In genomic region chr17:2051388-2052237, GRCh38 we compare ENCODE assay signal across 9 cellular contexts. TPM values are rescaled to one million over a fixed set of nuclear protein-coding genes. Genes with fewer than 3 reads are reported as not detected.
DNase-seq lines count a peak whose midpoint lies in the region; ATAC-seq and TF ChIP-seq lines count a peak whose summit lies in the region.
"Had no signal": no experiment of that assay in that cellular context is flagged by ENCODE, and none has a peak within 500 bp of the region (broad histone marks: within the 10 kb centered on the region; RNA-seq: fewer than 3 reads in every experiment).

No MANE protein-coding gene starts in this region.

- POLR2A ChIA-PET in activated CD4-positive, alpha-beta T cell treated with anti-CD3 and anti-CD28 coated beads for 36 hours (lab: Charles Lee) = interaction anchor here (0.8 kb wide), 1 partner anchor 215 kb away, joined by 3 read pairs; no protein-coding TSS in a partner anchor

- peak overlapping the region; percentile 32 for H3K4me3 ChIP-seq in iPS-15b (ENCODE audit: low read depth, low read length)

- ATAC-seq in activated CD4-positive, alpha-beta T cell treated with anti-CD3 and anti-CD28 coated beads for 36 hours = no peak
- ATAC-seq in T-helper 17 cell = no peak
- ATAC-seq in stimulated activated naive CD8-positive, alpha-beta T cell treated with anti-CD3 and anti-CD28 coated beads, Interleukin-15, amount 100 ng/mL, for 72 hours = no peak
- no peak for ATAC-seq in GM18858 (IDR thresholded peaks at IDR 0.05; ENCODE audit: unreplicated experiment)

- H3K9me3 Mint-ChIP-seq in activated CD4-positive, alpha-beta T cell treated with anti-CD3 and anti-CD28 coated beads for 36 hours (ENCODE audit: low read depth) = no peaks in the 10 kb centered on the region
- H3K9me3 Mint-ChIP-seq in stimulated activated naive CD8-positive, alpha-beta T cell treated with anti-CD3 and anti-CD28 coated beads, Interleukin-15, amount 100 ng/mL, for 72 hours = no peaks in the 10 kb centered on the region

- intact Hi-C loops in activated CD4-positive, alpha-beta T cell treated with anti-CD3 and anti-CD28 coated beads for 36 hours (cut with DNase I, micrococcal nuclease) = loop anchor here (5.0 kb wide), 5 partner anchors 36 to 661 kb away; partner anchors contain the start of genes CLUH (in 1 of the 2), SGSM2 (in 1 of the 2) and TSR1 (in 1 of the 2)

- CTCF ChIA-PET in activated CD4-positive, alpha-beta T cell treated with anti-CD3 and anti-CD28 coated beads for 36 hours (lab: Charles Lee) = interaction anchor here (0.6 to 1.0 kb wide), 3 partner anchors 19 to 251 kb away, joined by 3 to 6 read pairs (median 3); no protein-coding TSS in a partner anchor

- in situ Hi-C loops in GM13976 (cut with MboI; ENCODE audit: low sequenced_read_pairs, unreplicated experiment) = no loop called here

- no peaks in the 10 kb centered on the region for H3K9me3 ChIP-seq in T-helper 17 cell (ENCODE audit: control insufficient read depth, low read length, poor library complexity, severe bottlenecking)
- no peaks in the 10 kb centered on the region for H3K9me3 ChIP-seq in iPS-15b (ENCODE audit: control insufficient read depth, insufficient read depth, low read length)

- H3K27ac Mint-ChIP-seq in activated CD4-positive, alpha-beta T cell treated with anti-CD3 and anti-CD28 coated beads for 36 hours = no peak overlapping the region
- H3K27ac Mint-ChIP-seq in T-helper 17 cell = peak overlapping the region; percentile 57
- H3K27ac Mint-ChIP-seq in stimulated activated naive CD8-positive, alpha-beta T cell treated with anti-CD3 and anti-CD28 coated beads, Interleukin-15, amount 100 ng/mL, for 72 hours = no peak overlapping the region

- peaks cover 3% of the 10 kb centered on the region for H3K36me3 Mint-ChIP-seq in activated CD4-positive, alpha-beta T cell treated with anti-CD3 and anti-CD28 coated beads for 36 hours (ENCODE audit: low read depth)
- H3K36me3 Mint-ChIP-seq in T-helper 17 cell (ENCODE audit: low read depth) = no peaks in the 10 kb centered on the region

- TF ChIP-seq CTCF in GM13976 (IDR thresholded peaks at IDR 0.05; ENCODE audit: borderline replicate concordance, control extremely low read depth, extremely low read depth, insufficient read depth, missing control alignments) = no peak

- peak overlapping the region; percentile 43 for H3K4me3 Mint-ChIP-seq in activated CD4-positive, alpha-beta T cell treated with anti-CD3 and anti-CD28 coated beads for 36 hours
- H3K4me3 Mint-ChIP-seq in T-helper 17 cell = peak overlapping the region; percentile 76
- H3K4me3 Mint-ChIP-seq in stimulated activated naive CD8-positive, alpha-beta T cell treated with anti-CD3 and anti-CD28 coated beads, Interleukin-15, amount 100 ng/mL, for 72 hours = peak overlapping the region; percentile 5 to 10

- no peak overlapping the region for H3K9ac ChIP-seq in iPS-15b (ENCODE audit: low read depth, low read length)

- no peaks in the 10 kb centered on the region for H3K36me3 ChIP-seq in iPS-15b (ENCODE audit: control insufficient read depth, insufficient read depth, low read length)

- H3K4me1 Mint-ChIP-seq in activated CD4-positive, alpha-beta T cell treated with anti-CD3 and anti-CD28 coated beads for 36 hours = peaks cover 27% of the 10 kb centered on the region
- H3K4me1 Mint-ChIP-seq in T-helper 17 cell = peaks cover 27% of the 10 kb centered on the region
- peaks cover 41% of the 10 kb centered on the region for H3K4me1 Mint-ChIP-seq in stimulated activated naive CD8-positive, alpha-beta T cell treated with anti-CD3 and anti-CD28 coated beads, Interleukin-15, amount 100 ng/mL, for 72 hours

- no peak for DNase-seq in activated CD4-positive, alpha-beta T cell treated with anti-CD3 and anti-CD28 coated beads for 36 hours
- DNase-seq in activated CD4-positive, alpha-beta T cell treated with anti-CD3 and anti-CD28 coated beads for 4 hours = no peak
- DNase-seq in T-helper 17 cell (no peak), NCI-H345 treated with DMSO at 0.1 percent for 48 hours (lab: John Stamatoyannopoulos, UW; ENCODE audit: unreplicated experiment) (no peak), GM13976 (ENCODE audit: low spot score) (no peak)
- peak in 1 of 2 donors; percentile 28 for DNase-seq in stimulated activated naive CD8-positive, alpha-beta T cell treated with anti-CD3 and anti-CD28 coated beads, Interleukin-15, amount 100 ng/mL, for 72 hours
- DNase-seq: NCI-H1436 treated with DMSO at 0.1 percent for 48 hours had no signal

- peaks cover 62% of the 10 kb centered on the region for H3K27me3 ChIP-seq in iPS-15b (ENCODE audit: control insufficient read depth, insufficient read depth, low read length)

- H3K27me3 Mint-ChIP-seq in activated CD4-positive, alpha-beta T cell treated with anti-CD3 and anti-CD28 coated beads for 36 hours = peaks cover 13% of the 10 kb centered on the region
- H3K27me3 Mint-ChIP-seq in T-helper 17 cell = no peaks in the 10 kb centered on the region
- peaks cover 25% of the 10 kb centered on the region for H3K27me3 Mint-ChIP-seq in stimulated activated naive CD8-positive, alpha-beta T cell treated with anti-CD3 and anti-CD28 coated beads, Interleukin-15, amount 100 ng/mL, for 72 hours

- no peaks in the 10 kb centered on the region for H3K4me1 ChIP-seq in iPS-15b (ENCODE audit: control insufficient read depth, insufficient read depth, low read length)

RNA-seq across cellular contexts. Expression of gene HIC1, which starts 3.3 kb away (rescaled TPM):
- total RNA-seq in activated CD4-positive, alpha-beta T cell treated with anti-CD3 and anti-CD28 coated beads for 36 hours = 10 to 100 TPM; 13.6 to 16.5 TPM
- 1 to 10 TPM; 4.6 to 8.1 TPM for total RNA-seq in T-helper 17 cell

RNA-seq across cellular contexts. Expression of gene OVCA2, which starts 9.8 kb away (rescaled TPM):
- total RNA-seq in activated CD4-positive, alpha-beta T cell treated with anti-CD3 and anti-CD28 coated beads for 36 hours = 10 to 100 TPM; 31.4 to 38.6 TPM
- total RNA-seq in T-helper 17 cell = 10 to 100 TPM; 28.4 to 35.2 TPM

RNA-seq across cellular contexts. Expression of gene DPH1, which starts 21.7 kb away (rescaled TPM):
- 10 to 100 TPM; 29.1 to 37.0 TPM for total RNA-seq in activated CD4-positive, alpha-beta T cell treated with anti-CD3 and anti-CD28 coated beads for 36 hours
- total RNA-seq in T-helper 17 cell = 10 to 100 TPM; 85.1 to 92.6 TPM

RNA-seq across cellular contexts. Expression of gene RTN4RL1, which starts 26.5 kb away (rescaled TPM):
- under 1 TPM; 0.11 to 0.18 TPM for total RNA-seq in activated CD4-positive, alpha-beta T cell treated with anti-CD3 and anti-CD28 coated beads for 36 hours
- total RNA-seq in T-helper 17 cell = under 1 TPM; 0.21 to 0.90 TPM

Comparison
In these comparisons a context has a peak if more than half of its experiments do, and no peak if none do; other contexts are left out.
1. H3K4me3 Mint-ChIP-seq: peak in every context shown above with its lines; median percentile 76 in T-helper 17 cell; 43 in activated CD4-positive, alpha-beta T cell treated with anti-CD3 and anti-CD28 coated beads for 36 hours; 8 in stimulated activated naive CD8-positive, alpha-beta T cell treated with anti-CD3 and anti-CD28 coated beads, Interleukin-15, amount 100 ng/mL, for 72 hours.